ENCODE assay signal across 8 cellular contexts in genomic region chr2:58046335-58046584, GRCh38. TPM values are rescaled to one million over a fixed set of nuclear protein-coding genes. Genes with fewer than 3 reads are reported as not detected.
DNase-seq lines count a peak whose midpoint lies in the region; ATAC-seq lines count a peak whose summit lies in the region.

No MANE protein-coding gene starts in this region.

- CTCF ChIA-PET in activated naive CD4-positive, alpha-beta T cell treated with anti-CD3 and anti-CD28 coated beads, Interleukin-2, amount 10 ng/mL, durations not matched to agents 7 days and 5 days (lab: Charles Lee), result interaction anchor here (1.4 kb wide), 1 partner anchor 16 kb away, joined by 6 read pairs; no protein-coding TSS in a partner anchor

- no peak for DNase-seq in activated naive CD4-positive, alpha-beta T cell treated with anti-CD3 and anti-CD28 coated beads, Interleukin-2, amount 10 ng/mL, durations not matched to agents 7 days and 5 days
- no peak for DNase-seq in activated naive CD4-positive, alpha-beta T cell treated with Interleukin-2 at 50 U/mL for 16 hours
- DNase-seq in activated naive CD8-positive, alpha-beta T cell treated with anti-CD3 and anti-CD28 coated beads for 36 hours, result no peak
- DNase-seq in superior temporal gyrus (ENCODE audit: extremely low spot score) (peak; percentile 58), NCI-H774 (lab: John Stamatoyannopoulos, UW) (no peak), HUDEP-2 (lab: John Stamatoyannopoulos, UW; ENCODE audit: unreplicated experiment in 76 of 76) (no peak)

- peaks cover 46% of the 10 kb centered on the region for H3K4me1 Mint-ChIP-seq in activated naive CD4-positive, alpha-beta T cell treated with anti-CD3 and anti-CD28 coated beads, Interleukin-2, amount 10 ng/mL, durations not matched to agents 7 days and 5 days
- peaks cover 43% of the 10 kb centered on the region for H3K4me1 Mint-ChIP-seq in activated naive CD8-positive, alpha-beta T cell treated with anti-CD3 and anti-CD28 coated beads for 36 hours

- no peaks in the 10 kb centered on the region for H3K9me3 ChIP-seq in iPS-20b (ENCODE audit: insufficient read depth, low read depth, low read length)

- H3K27ac Mint-ChIP-seq in activated naive CD4-positive, alpha-beta T cell treated with anti-CD3 and anti-CD28 coated beads, Interleukin-2, amount 10 ng/mL, durations not matched to agents 7 days and 5 days, result peak overlapping the region; percentile 96
- H3K27ac Mint-ChIP-seq in activated naive CD8-positive, alpha-beta T cell treated with anti-CD3 and anti-CD28 coated beads for 36 hours, result peak overlapping the region; percentile 96

- no peak for ATAC-seq in GM18868 (IDR thresholded peaks at IDR 0.05; ENCODE audit: unreplicated experiment)

- peaks cover 14% of the 10 kb centered on the region for H3K4me1 ChIP-seq in iPS-20b (ENCODE audit: insufficient read depth, low read length)

- no peaks in the 10 kb centered on the region for H3K9me3 Mint-ChIP-seq in activated naive CD4-positive, alpha-beta T cell treated with anti-CD3 and anti-CD28 coated beads, Interleukin-2, amount 10 ng/mL, durations not matched to agents 7 days and 5 days
- no peaks in the 10 kb centered on the region for H3K9me3 Mint-ChIP-seq in activated naive CD8-positive, alpha-beta T cell treated with anti-CD3 and anti-CD28 coated beads for 36 hours

- peak overlapping the region; percentile 2 for H3K27ac ChIP-seq in iPS-20b (ENCODE audit: low read length)

- peaks cover 13% of the 10 kb centered on the region for H3K36me3 ChIP-seq in iPS-20b (ENCODE audit: insufficient read depth, low read depth, low read length)

- H3K27me3 Mint-ChIP-seq in activated naive CD4-positive, alpha-beta T cell treated with anti-CD3 and anti-CD28 coated beads, Interleukin-2, amount 10 ng/mL, durations not matched to agents 7 days and 5 days, result no peaks in the 10 kb centered on the region
- no peaks in the 10 kb centered on the region for H3K27me3 Mint-ChIP-seq in activated naive CD8-positive, alpha-beta T cell treated with anti-CD3 and anti-CD28 coated beads for 36 hours

- peaks cover 13% of the 10 kb centered on the region for H3K36me3 Mint-ChIP-seq in activated naive CD4-positive, alpha-beta T cell treated with anti-CD3 and anti-CD28 coated beads, Interleukin-2, amount 10 ng/mL, durations not matched to agents 7 days and 5 days
- H3K36me3 Mint-ChIP-seq in activated naive CD8-positive, alpha-beta T cell treated with anti-CD3 and anti-CD28 coated beads for 36 hours, result peaks cover 20% of the 10 kb centered on the region

- peak overlapping the region; percentile 69 for H3K4me3 ChIP-seq in iPS-20b (ENCODE audit: low read length)

- H3K27me3 ChIP-seq in iPS-20b (ENCODE audit: insufficient read depth, low read length), result no peaks in the 10 kb centered on the region

- H3K9ac ChIP-seq in iPS-20b (ENCODE audit: low read depth, low read length), result peak overlapping the region; percentile 65; the same call in 1 of the 2 replicates

- H3K4me3 Mint-ChIP-seq in activated naive CD4-positive, alpha-beta T cell treated with anti-CD3 and anti-CD28 coated beads, Interleukin-2, amount 10 ng/mL, durations not matched to agents 7 days and 5 days, result peak overlapping the region; percentile 78
- peak overlapping the region; percentile 85 for H3K4me3 Mint-ChIP-seq in activated naive CD8-positive, alpha-beta T cell treated with anti-CD3 and anti-CD28 coated beads for 36 hours

RNA-seq across cellular contexts. Expression of gene VRK2, which starts 0.3 kb away (rescaled TPM):
- 10 to 100 TPM; 21.8 to 24.0 TPM for total RNA-seq in activated naive CD8-positive, alpha-beta T cell treated with anti-CD3 and anti-CD28 coated beads for 36 hours
